In genomic region chr5:148554621-148555020, GRCh38 we compare ENCODE assay signal across 9 cellular contexts.
"Had no signal": no experiment of that assay in that cellular context is flagged by ENCODE, and none has a peak within 500 bp of the region (broad histone marks: within the 10 kb centered on the region; RNA-seq: fewer than 3 reads in every experiment).

No MANE protein-coding gene starts in this region.

- ATAC-seq: GM23338, HCT116 had no signal

- H3K9me3 ChIP-seq: HAP-1 had no signal

- H3K9me3 Mint-ChIP-seq: GM23338, H9, HFFc6 had no signal

- DNase-seq: GM23248, GOT3, H7, H9, HCEC 1CT, HFFc6 had no signal

- H3K4me3 Mint-ChIP-seq: GM23338, H9, HFFc6 had no signal

- H3K27ac Mint-ChIP-seq: GM23338, HFFc6 had no signal
